In genomic region chr16:87379312-87379752, GRCh38 we compare ENCODE assay signal across 8 cellular contexts. TPM values are rescaled to one million over a fixed set of nuclear protein-coding genes. Genes with fewer than 3 reads are reported as not detected.
DNase-seq lines count a peak whose midpoint lies in the region; ATAC-seq and TF ChIP-seq lines count a peak whose summit lies in the region.
"Not testable (repeated sequence)": the region's sequence is repeated elsewhere in the genome, so short reads cannot be mapped to it uniquely, and the experiment has no call there.

No MANE protein-coding gene starts in this region.

- not testable (repeated sequence) for ATAC-seq in psoas muscle

- H3K4me2 ChIP-seq in Karpas-422 (ENCODE audit: low read depth, low read length, poor library complexity, severe bottlenecking): not testable (repeated sequence)

- H3K27me3 Mint-ChIP-seq in type B pancreatic cell: not testable (repeated sequence)

- TF ChIP-seq POLR2A in esophagus squamous epithelium (IDR thresholded peaks at IDR 0.05): not testable (repeated sequence)

- WGBS in esophagus squamous epithelium, 2 donors: 78 to 92% methylated on average over 1 to 2 of the region's 3 CpGs
- WGBS in liver: 56% methylated on average over 3 of the region's 3 CpGs
- 83 to 94% (median 86%) methylated on average over 3 of the region's 3 CpGs for WGBS in psoas muscle, 3 donors

- H3K4me3 Mint-ChIP-seq in type B pancreatic cell: peak overlapping the region; percentile 25

- not testable (repeated sequence) for TF ChIP-seq CTCF in 22Rv1 (IDR thresholded peaks at IDR 0.05); esophagus squamous epithelium (IDR thresholded peaks at IDR 0.05); liver (IDR thresholded peaks at IDR 0.05; ENCODE audit: low read depth, low read length, missing input control); psoas muscle (IDR thresholded peaks at IDR 0.05); type B pancreatic cell (conservative IDR thresholded peaks at IDR 0.05)

- H2AFZ ChIP-seq in Karpas-422 (ENCODE audit: low read length): not testable (repeated sequence)

- not testable (repeated sequence) for H3K9me2 ChIP-seq in Karpas-422 (replicated peaks; ENCODE audit: insufficient read depth, low read length)

- peaks cover 28% of the 10 kb centered on the region for H3K4me1 Mint-ChIP-seq in type B pancreatic cell (ENCODE audit: unreplicated experiment)

- peak overlapping the region; percentile 21 for H3K27ac Mint-ChIP-seq in type B pancreatic cell

- DNase-seq in ELF-1 (ENCODE audit: low read depth, low spot score): peak; percentile 33
- peak; percentile 15 for DNase-seq in Karpas-422
- DNase-seq in activated effector memory CD4-positive, alpha-beta T cell treated with anti-CD3 and anti-CD28 coated beads, Interleukin-2, amount 50 U/mL, for 16 hours: peak; percentile 12
- DNase-seq in esophagus squamous epithelium (lab: John Stamatoyannopoulos, UW); psoas muscle; type B pancreatic cell (ENCODE audit: extremely low spot score, unreplicated experiment): not testable (repeated sequence)

- H3K9ac ChIP-seq in Karpas-422 (ENCODE audit: low read length); liver (ENCODE audit: low read depth in 1 of 2, low read length in 2 of 2): not testable (repeated sequence)

- H3K9me3 ChIP-seq in Karpas-422 (ENCODE audit: low read length); esophagus squamous epithelium; liver (ENCODE audit: control insufficient read depth in 4 of 4, low read length in 3 of 4); psoas muscle: not testable (repeated sequence)

- intact Hi-C loops in esophagus squamous epithelium (cut with DNase I): loop anchor here (5.0 kb wide), 1 partner anchor 62 kb away; the partner anchor contains the start of gene C16orf95
- intact Hi-C loops in psoas muscle (cut with DNase I): not testable (repeated sequence)

- H3K27ac ChIP-seq in 22Rv1 (peak overlapping the region; percentile 71), esophagus squamous epithelium (peak overlapping the region in 3 of 4 donors; percentile 6 to 98 (median 94)), liver (ENCODE audit: low read depth in 1 of 2, low read length in 2 of 2) (peak overlapping the region in 1 of 2 donors; percentile 11), psoas muscle (peak overlapping the region; percentile 99)
- not testable (repeated sequence) for H3K27ac ChIP-seq in Karpas-422 (ENCODE audit: low read length)

- H3K27me3 ChIP-seq in Karpas-422 (ENCODE audit: low read length); esophagus squamous epithelium; liver (ENCODE audit: control insufficient read depth in 4 of 4, insufficient read depth in 4 of 4, low read length in 3 of 4); psoas muscle (ENCODE audit: insufficient read depth in 3 of 3, low read length in 2 of 3): not testable (repeated sequence)

- H3K4me1 ChIP-seq in Karpas-422 (ENCODE audit: low read length): peaks cover 23% of the 10 kb centered on the region
- H3K4me1 ChIP-seq in esophagus squamous epithelium: peaks cover 30 to 86% (median 49%) of the 10 kb centered on the region in 3 donors
- H3K4me1 ChIP-seq in liver (ENCODE audit: control insufficient read depth in 4 of 4, insufficient read depth in 4 of 4, low read length in 3 of 4): peaks cover 12 to 49% (median 44%) of the 10 kb centered on the region in 4 donors
- peaks cover 64% of the 10 kb centered on the region for H3K4me1 ChIP-seq in psoas muscle

- H3K9me3 Mint-ChIP-seq in type B pancreatic cell: not testable (repeated sequence)

- not testable (repeated sequence) for H3K36me3 ChIP-seq in Karpas-422 (ENCODE audit: insufficient read depth, low read length); esophagus squamous epithelium; liver (ENCODE audit: control insufficient read depth in 4 of 4, insufficient read depth in 3 of 4, low read depth in 1 of 4, low read length in 3 of 4); psoas muscle (ENCODE audit: insufficient read depth in 1 of 2, low read depth in 1 of 2)

- peaks cover 90% of the 10 kb centered on the region for H3K79me2 ChIP-seq in Karpas-422 (ENCODE audit: low read length)

- H3K36me3 Mint-ChIP-seq in type B pancreatic cell: not testable (repeated sequence)

- H4K20me1 ChIP-seq in Karpas-422 (ENCODE audit: insufficient read depth, low read depth, low read length): peaks cover 23% of the 10 kb centered on the region; the same call in 1 of the 2 replicates

- peak in 1 of 2 donors; percentile 21 for TF ChIP-seq RAD21 in liver (IDR thresholded peaks at IDR 0.05)

- H3K4me3 ChIP-seq in Karpas-422 (ENCODE audit: low read length); esophagus squamous epithelium; liver (ENCODE audit: low read depth in 1 of 3, low read length in 3 of 3); psoas muscle: not testable (repeated sequence)

TF ChIP-seq in liver, 16 proteins besides CTCF, POLR2A, EP300 and RAD21:
- TF ChIP-seq HNF4G (IDR thresholded peaks at IDR 0.05) (peak; percentile 21), MAX (IDR thresholded peaks at IDR 0.05) (peak; percentile 38), RXRA (IDR thresholded peaks at IDR 0.05) (peak; percentile 77 to 79), SP1 (IDR thresholded peaks at IDR 0.05) (peak; percentile 69), HNF4A (conservative IDR thresholded peaks at IDR 0.05) (peak; percentile 82), FOXA2 (IDR thresholded peaks at IDR 0.05) (peak; percentile 88), NR2F2 (IDR thresholded peaks at IDR 0.05) (peak; percentile 28), FOXA1 (IDR thresholded peaks at IDR 0.05) (peak; percentile 56)

RNA-seq across cellular contexts. Expression of gene FBXO31, which starts 4.2 kb away (rescaled TPM):
- 17.1 and 34.3 TPM in 2 replicates for total RNA-seq in Karpas-422 (2014; rRNA removed; shearing (Covaris generic); ENCODE audit: low replicate concordance)
- total RNA-seq in esophagus squamous epithelium (10 to 100 TPM; 18.3 to 43.7 (median 21.2) TPM), liver (10 to 100 TPM; 14.3 to 30.3 TPM), psoas muscle (100 to 1,000 TPM in 1 of 4 donors, 10 to 100 TPM in 3; 88.1 to 103 (median 98.5) TPM), type B pancreatic cell (ENCODE audit: low replicate concordance) (26.5 and 35.1 TPM in 2 replicates)
- polyA plus RNA-seq in liver (10 to 100 TPM; 13.2 to 21.8 TPM), psoas muscle (10 to 100 TPM; 26.3 to 95.3 (median 48.0) TPM)

RNA-seq across cellular contexts. Expression of gene MAP1LC3B, which starts 12.8 kb away (rescaled TPM):
- 30.2 and 56.0 TPM in 2 replicates for total RNA-seq in Karpas-422 (2014; rRNA removed; shearing (Covaris generic); ENCODE audit: low replicate concordance)
- total RNA-seq in esophagus squamous epithelium (10 to 100 TPM; 14.2 to 38.0 (median 24.4) TPM), liver (10 to 100 TPM; 10.3 to 14.1 TPM), psoas muscle (100 to 1,000 TPM; 117 to 189 (median 142) TPM), type B pancreatic cell (ENCODE audit: low replicate concordance) (44.4 and 58.5 TPM in 2 replicates)
- polyA plus RNA-seq in liver (10 to 100 TPM; 17.3 to 36.3 TPM), psoas muscle (100 to 1,000 TPM; 114 to 189 (median 158) TPM)
